Comparison of ENCODE assay signal across 8 cellular contexts in the genomic region with DNA sequence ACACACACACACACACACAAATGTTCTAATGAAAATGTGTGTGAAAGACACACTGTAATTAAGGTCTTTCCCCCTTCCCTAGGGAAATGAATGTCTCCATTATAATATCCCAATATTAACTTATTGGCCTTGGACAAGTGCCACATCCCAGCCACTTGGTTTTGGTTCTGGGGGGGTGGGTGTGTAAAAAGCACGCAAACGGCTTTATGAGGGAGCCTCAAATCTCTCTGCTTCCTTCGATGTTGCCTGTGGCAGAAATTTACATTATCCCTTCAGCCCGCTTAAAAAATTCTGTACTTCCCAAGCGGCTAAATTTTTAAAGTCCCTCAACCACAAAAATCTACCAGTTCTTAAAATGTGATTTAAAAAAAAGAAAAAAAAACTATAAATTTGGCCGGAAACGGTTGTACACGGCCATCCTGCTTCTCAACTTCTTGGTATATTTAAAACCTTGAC. TPM values are rescaled to one million over a fixed set of nuclear protein-coding genes. Genes with fewer than 3 reads are reported as not detected.
DNase-seq lines count a peak whose midpoint lies in the region; ATAC-seq, FAIRE-seq and TF ChIP-seq lines count a peak whose summit lies in the region.

No MANE protein-coding gene starts in this region.

- no peak for FAIRE-seq in urothelium cell line (lab: Jason Lieb, UNC)

- peak overlapping the region; percentile 95 for H3K27ac Mint-ChIP-seq in activated T-cell treated with anti-CD3 and anti-CD28 coated beads, Interleukin-2, amount 50 U/mL, for 72 hours
- peak overlapping the region; percentile 89 for H3K27ac Mint-ChIP-seq in activated T-helper 17 cell treated with anti-CD3 and anti-CD28 coated beads, Interleukin-2, amount 50 U/mL, for 72 hours
- H3K27ac Mint-ChIP-seq in type B pancreatic cell = peak overlapping the region; percentile 92

- H3K9me3 Mint-ChIP-seq in activated T-cell treated with anti-CD3 and anti-CD28 coated beads, Interleukin-2, amount 50 U/mL, for 72 hours = no peaks in the 10 kb centered on the region
- H3K9me3 Mint-ChIP-seq in activated T-helper 17 cell treated with anti-CD3 and anti-CD28 coated beads, Interleukin-2, amount 50 U/mL, for 72 hours = no peaks in the 10 kb centered on the region
- no peaks in the 10 kb centered on the region for H3K9me3 Mint-ChIP-seq in type B pancreatic cell

- H3K36me3 Mint-ChIP-seq in activated T-cell treated with anti-CD3 and anti-CD28 coated beads, Interleukin-2, amount 50 U/mL, for 72 hours (ENCODE audit: insufficient read depth in 2 of 2) = no peaks in the 10 kb centered on the region
- H3K36me3 Mint-ChIP-seq in activated T-helper 17 cell treated with anti-CD3 and anti-CD28 coated beads, Interleukin-2, amount 50 U/mL, for 72 hours (ENCODE audit: low read depth) = no peaks in the 10 kb centered on the region
- no peaks in the 10 kb centered on the region for H3K36me3 Mint-ChIP-seq in type B pancreatic cell

- no peaks in the 10 kb centered on the region for H3K27me3 ChIP-seq in layer of hippocampus (ENCODE audit: control insufficient read depth, insufficient read depth, low read length)

- no peaks in the 10 kb centered on the region for H3K27me3 Mint-ChIP-seq in activated T-cell treated with anti-CD3 and anti-CD28 coated beads, Interleukin-2, amount 50 U/mL, for 72 hours (ENCODE audit: low read depth)
- H3K27me3 Mint-ChIP-seq in activated T-helper 17 cell treated with anti-CD3 and anti-CD28 coated beads, Interleukin-2, amount 50 U/mL, for 72 hours = no peaks in the 10 kb centered on the region
- no peaks in the 10 kb centered on the region for H3K27me3 Mint-ChIP-seq in type B pancreatic cell

- peak overlapping the region; percentile 79 for H3K27ac ChIP-seq in layer of hippocampus (ENCODE audit: low read depth, low read length)

- H3K4me1 Mint-ChIP-seq in activated T-cell treated with anti-CD3 and anti-CD28 coated beads, Interleukin-2, amount 50 U/mL, for 72 hours (ENCODE audit: low read depth) = peaks cover 47% of the 10 kb centered on the region
- H3K4me1 Mint-ChIP-seq in activated T-helper 17 cell treated with anti-CD3 and anti-CD28 coated beads, Interleukin-2, amount 50 U/mL, for 72 hours = peaks cover 20% of the 10 kb centered on the region
- H3K4me1 Mint-ChIP-seq in type B pancreatic cell (ENCODE audit: unreplicated experiment) = peaks cover 29% of the 10 kb centered on the region

- DNase-seq in activated T-cell treated with anti-CD3 and anti-CD28 coated beads, Interleukin-2, amount 50 U/mL, for 72 hours = no peak
- DNase-seq in activated T-cell treated with anti-CD3 and anti-CD28 coated beads, Interleukin-2, amount 50 U/mL, for 48 hours = no peak
- DNase-seq in type B pancreatic cell (ENCODE audit: extremely low spot score, unreplicated experiment) (no peak), urothelium cell line (ENCODE audit: low spot score) (no peak)

- no peak for ATAC-seq in activated T-cell treated with anti-CD3 and anti-CD28 coated beads, Interleukin-2, amount 50 U/mL, for 72 hours (replicated peaks in 1 of 2)
- ATAC-seq in activated T-helper 17 cell treated with anti-CD3 and anti-CD28 coated beads, Interleukin-2, amount 50 U/mL, for 72 hours (replicated peaks) = no peak
- ATAC-seq in HG02840 (IDR thresholded peaks at IDR 0.05; ENCODE audit: low FRiP score, unreplicated experiment) = no peak
- no peak for ATAC-seq in HG03039 (IDR thresholded peaks at IDR 0.05; ENCODE audit: unreplicated experiment)

- no peak for TF ChIP-seq CTCF in type B pancreatic cell (conservative IDR thresholded peaks at IDR 0.05)

- H3K4me3 Mint-ChIP-seq in activated T-cell treated with anti-CD3 and anti-CD28 coated beads, Interleukin-2, amount 50 U/mL, for 72 hours = peak overlapping the region; percentile 96 to 100
- H3K4me3 Mint-ChIP-seq in activated T-helper 17 cell treated with anti-CD3 and anti-CD28 coated beads, Interleukin-2, amount 50 U/mL, for 72 hours = peak overlapping the region; percentile 99
- H3K4me3 Mint-ChIP-seq in type B pancreatic cell = peak overlapping the region; percentile 90

RNA-seq across cellular contexts. Expression of a gene that starts 0.4 kb away (rescaled TPM):
- 10 to 100 TPM; 13.5 to 15.2 TPM for total RNA-seq in activated T-cell treated with anti-CD3 and anti-CD28 coated beads, Interleukin-2, amount 50 U/mL, for 72 hours
- total RNA-seq in activated T-helper 17 cell treated with anti-CD3 and anti-CD28 coated beads, Interleukin-2, amount 50 U/mL, for 72 hours = 1 to 10 TPM; 8.5 to 9.6 TPM
- total RNA-seq in type B pancreatic cell (ENCODE audit: low replicate concordance) = 10.2 and 12.6 TPM in 2 replicates

RNA-seq across cellular contexts. Expression of a gene that starts 25.2 kb away (rescaled TPM):
- 10 to 100 TPM; 82.8 to 88.9 TPM for total RNA-seq in activated T-cell treated with anti-CD3 and anti-CD28 coated beads, Interleukin-2, amount 50 U/mL, for 72 hours
- total RNA-seq in activated T-helper 17 cell treated with anti-CD3 and anti-CD28 coated beads, Interleukin-2, amount 50 U/mL, for 72 hours = 100 to 1,000 TPM in 1 of 2 donors, 10 to 100 TPM in 1; 85.8 to 151 TPM
- total RNA-seq in type B pancreatic cell (ENCODE audit: low replicate concordance) = 153 and 177 TPM in 2 replicates

RNA-seq across cellular contexts. Expression of a gene that starts 27.2 kb away (rescaled TPM):
- 1 to 10 TPM; 1.7 to 2.2 TPM for total RNA-seq in activated T-cell treated with anti-CD3 and anti-CD28 coated beads, Interleukin-2, amount 50 U/mL, for 72 hours
- 1 to 10 TPM; 1.1 to 7.5 TPM for total RNA-seq in activated T-helper 17 cell treated with anti-CD3 and anti-CD28 coated beads, Interleukin-2, amount 50 U/mL, for 72 hours
- total RNA-seq in type B pancreatic cell (ENCODE audit: low replicate concordance) = 42.8 and 56.1 TPM in 2 replicates

RNA-seq across cellular contexts. Expression of a gene that starts 32.5 kb away (rescaled TPM):
- not detected for total RNA-seq in activated T-cell treated with anti-CD3 and anti-CD28 coated beads, Interleukin-2, amount 50 U/mL, for 72 hours
- not detected for total RNA-seq in activated T-helper 17 cell treated with anti-CD3 and anti-CD28 coated beads, Interleukin-2, amount 50 U/mL, for 72 hours
- not detected in 2 replicates for total RNA-seq in type B pancreatic cell (ENCODE audit: low replicate concordance)

RNA-seq across cellular contexts. Expression of a gene that starts 47.8 kb away (rescaled TPM):
- total RNA-seq in activated T-cell treated with anti-CD3 and anti-CD28 coated beads, Interleukin-2, amount 50 U/mL, for 72 hours = 1 to 10 TPM in 1 of 2 donors, under 1 TPM in 1; 0.82 to 1.5 TPM
- under 1 TPM; 0.48 TPM for total RNA-seq in activated T-helper 17 cell treated with anti-CD3 and anti-CD28 coated beads, Interleukin-2, amount 50 U/mL, for 72 hours
- 7.9 and 20.4 TPM in 2 replicates for total RNA-seq in type B pancreatic cell (ENCODE audit: low replicate concordance)
